Comparison of ENCODE assay signal across 8 cellular contexts in the genomic region with DNA sequence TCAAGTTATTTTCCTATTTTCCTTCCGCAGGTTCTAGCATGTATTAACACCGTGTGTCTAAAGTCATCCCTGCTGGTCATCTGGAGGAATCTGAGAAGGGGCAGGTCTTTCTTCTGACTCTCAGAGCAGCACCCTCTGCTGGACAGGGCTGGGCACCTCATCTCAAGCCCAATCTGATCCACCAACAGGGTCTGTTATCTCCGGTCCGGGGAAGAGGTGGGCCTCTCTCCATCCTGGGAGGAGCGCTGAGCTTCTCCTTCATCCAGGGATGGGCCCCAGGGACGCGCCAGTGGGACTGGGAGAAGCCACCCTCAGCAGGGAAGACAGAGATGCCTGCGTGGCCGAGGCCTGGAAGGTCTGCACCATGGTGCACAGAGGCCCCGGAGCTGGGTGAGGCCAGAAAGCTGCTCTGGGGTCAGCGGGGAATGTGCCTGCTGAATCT. TPM values are rescaled to one million over a fixed set of nuclear protein-coding genes. Genes with fewer than 3 reads are reported as not detected.
DNase-seq lines count a peak whose midpoint lies in the region; ATAC-seq, FAIRE-seq and TF ChIP-seq lines count a peak whose summit lies in the region.

No MANE protein-coding gene starts in this region.

- no peak for TF ChIP-seq POLR2A in HepG2 (IDR thresholded peaks at IDR 0.05; ENCODE audit: insufficient read depth in 1 of 2, low read depth in 2 of 2, low read length in 2 of 2)

- TF ChIP-seq CTCF in activated B cell treated with CpG ODN at 0.5 μM for 24 hours (IDR thresholded peaks at IDR 0.05), result no peak
- peak; percentile 80 for TF ChIP-seq CTCF in HepG2 (CRISPR knock-in tag; IDR thresholded peaks at IDR 0.05)

- FAIRE-seq in HepG2 (lab: Jason Lieb, UNC), result peak; percentile 39

- H3K9ac ChIP-seq in HepG2 (ENCODE audit: insufficient read depth, low read depth, low read length), result no peak overlapping the region

- H3K4me2 ChIP-seq in HepG2 (ENCODE audit: low read depth, low read length), result 0 out of 2 replicates have a peak overlapping the region, but pooled peaks have one; percentile 43

- no peaks in the 10 kb centered on the region for H3K9me3 Mint-ChIP-seq in activated B cell treated with CpG ODN at 0.5 μM for 24 hours

- BruUV-seq in HepG2 (replicated peaks; lab: Mats Ljungman, UMichigan), result no TSS peak

- in situ Hi-C loops in KBM-7 (cut with MboI; ENCODE audit: low pct_unique_long_range_greater_than_20kb, low sequenced_read_pairs), result no loop called here
- in situ Hi-C loops in HepG2 (cut with HindIII; ENCODE audit: extremely low pct_ligation_motif_present, low pct_unique_long_range_greater_than_20kb), result loop anchor here (5.0 kb wide), 1 partner anchor 85 kb away; no protein-coding TSS in a partner anchor

- no peaks in the 10 kb centered on the region for H3K9me3 ChIP-seq in HepG2 (ENCODE audit: low read length)

- no peak overlapping the region for H3K27ac Mint-ChIP-seq in activated B cell treated with CpG ODN at 0.5 μM for 24 hours

- H3K27me3 Mint-ChIP-seq in activated B cell treated with CpG ODN at 0.5 μM for 24 hours, result peaks cover 7% of the 10 kb centered on the region

- intact Hi-C loops in activated B cell treated with CpG ODN at 0.5 μM for 24 hours (cut with micrococcal nuclease), result loop anchor here (1.0 kb wide), 2 partner anchors 87 to 317 kb away; no protein-coding TSS in a partner anchor
- intact Hi-C loops in HepG2 (cut with micrococcal nuclease; ENCODE audit: unreplicated experiment), result loop anchor here (2.0 kb wide), 1 partner anchor 87 kb away; no protein-coding TSS in a partner anchor

- H2AFZ ChIP-seq in HepG2 (ENCODE audit: low read length), result no peak overlapping the region

- H4K20me1 ChIP-seq in HepG2 (ENCODE audit: insufficient read depth, low read length), result no peaks in the 10 kb centered on the region

- H3K4me1 Mint-ChIP-seq in activated B cell treated with CpG ODN at 0.5 μM for 24 hours, result peaks cover 2% of the 10 kb centered on the region

- peaks cover 2% of the 10 kb centered on the region for H3K79me2 ChIP-seq in HepG2 (ENCODE audit: insufficient read depth, low read length)

- no peak overlapping the region for H3K4me3 Mint-ChIP-seq in activated B cell treated with CpG ODN at 0.5 μM for 24 hours

- no peaks in the 10 kb centered on the region for H3K36me3 ChIP-seq in HepG2 (replicated peaks in 1 of 2; ENCODE audit: control insufficient read depth in 1 of 2, insufficient read depth in 2 of 2, low read length in 2 of 2)

- H3K4me1 ChIP-seq in HepG2 (ENCODE audit: insufficient read depth, low read length), result peaks cover 44% of the 10 kb centered on the region

- H3K27me3 ChIP-seq in HepG2 (ENCODE audit: control insufficient read depth in 1 of 2, insufficient read depth in 2 of 2, low read length in 2 of 2), result no peaks in the 10 kb centered on the region

- no peak for TF ChIP-seq EP300 in HepG2 (IDR thresholded peaks at IDR 0.05; ENCODE audit: low read depth in 2 of 2, low read length in 2 of 2)
- no peak for TF ChIP-seq EP300 in HepG2 (CRISPR knock-in tag; IDR thresholded peaks at IDR 0.05; ENCODE audit: borderline replicate concordance)

- H3K4me3 ChIP-seq in HepG2 (replicated peaks in 1 of 3; ENCODE audit: insufficient read depth in 1 of 3, low read depth in 2 of 3, low read length in 3 of 3), result no peak overlapping the region

- TF ChIP-seq RAD21 in HepG2 (CRISPR knock-in tag; IDR thresholded peaks at IDR 0.05), result peak; percentile 65

- DNase-seq in COLO668 (lab: John Stamatoyannopoulos, UW; ENCODE audit: unreplicated experiment) (peak; percentile 33), KBM-7 (peak; percentile 50), activated B cell treated with CpG ODN at 0.5 μM for 24 hours (peak; percentile 28), dedifferentiated amniotic fluid mesenchymal stem cell (ENCODE audit: extremely low spot score) (peak; percentile 42), HepG2 (ENCODE audit: low spot score) (peak; percentile 71), T1000 (lab: John Stamatoyannopoulos, UW) (no peak)
- peak; percentile 60 for DNase-seq in stimulated activated CD8-positive, alpha-beta memory T cell treated with anti-CD3 and anti-CD28 coated beads, Interleukin-4, amount 100 ng/mL, for 48 hours

- H3K36me3 Mint-ChIP-seq in activated B cell treated with CpG ODN at 0.5 μM for 24 hours (ENCODE audit: low read depth), result no peaks in the 10 kb centered on the region

- peak; percentile 84 for ATAC-seq in activated B cell treated with CpG ODN at 0.5 μM for 24 hours (ENCODE audit: low read depth)
- peak; percentile 84 for ATAC-seq in HepG2
- no peak for ATAC-seq in GM18867 (IDR thresholded peaks at IDR 0.05; ENCODE audit: unreplicated experiment)

- no peak overlapping the region for H3K27ac ChIP-seq in HepG2 (ENCODE audit: extremely low read length, insufficient read depth, low read length)

- 26% methylated on average over 5 of the region's 11 CpGs for WGBS in HepG2 (ENCODE audit: low lambda C conversion rate)

- POLR2A ChIA-PET in activated B cell treated with CpG ODN at 0.5 μM for 24 hours (lab: Charles Lee) (no interaction called here), HepG2 (lab: Yijun Ruan, JAX) (no interaction called here)

- CTCF ChIA-PET in activated B cell treated with CpG ODN at 0.5 μM for 24 hours (lab: Charles Lee) (no interaction called here), HepG2 (lab: Yijun Ruan, JAX; ENCODE audit: low intra/inter-chr PET ratio, low total read pairs) (interaction anchor here (1.5 kb wide), 1 partner anchor 88 kb away, joined by 11 read pairs; no protein-coding TSS in a partner anchor)

TF ChIP-seq in HepG2, 621 proteins besides CTCF, POLR2A, EP300 and RAD21 (continues in another document):
- TF ChIP-seq, protein P1, sequence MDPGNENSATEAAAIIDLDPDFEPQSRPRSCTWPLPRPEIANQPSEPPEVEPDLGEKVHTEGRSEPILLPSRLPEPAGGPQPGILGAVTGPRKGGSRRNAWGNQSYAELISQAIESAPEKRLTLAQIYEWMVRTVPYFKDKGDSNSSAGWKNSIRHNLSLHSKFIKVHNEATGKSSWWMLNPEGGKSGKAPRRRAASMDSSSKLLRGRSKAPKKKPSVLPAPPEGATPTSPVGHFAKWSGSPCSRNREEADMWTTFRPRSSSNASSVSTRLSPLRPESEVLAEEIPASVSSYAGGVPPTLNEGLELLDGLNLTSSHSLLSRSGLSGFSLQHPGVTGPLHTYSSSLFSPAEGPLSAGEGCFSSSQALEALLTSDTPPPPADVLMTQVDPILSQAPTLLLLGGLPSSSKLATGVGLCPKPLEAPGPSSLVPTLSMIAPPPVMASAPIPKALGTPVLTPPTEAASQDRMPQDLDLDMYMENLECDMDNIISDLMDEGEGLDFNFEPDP (CRISPR knock-in tag; conservative IDR thresholded peaks at IDR 0.05), result no peak
- TF ChIP-seq NR3C1 (CRISPR knock-in tag; IDR thresholded peaks at IDR 0.05) (no peak), FOXM1 (CRISPR knock-in tag; IDR thresholded peaks at IDR 0.05) (no peak)

RNA-seq across cellular contexts. Expression of a gene that starts 26.0 kb away (rescaled TPM):
- 25.5 and 31.7 TPM in 2 replicates for total RNA-seq in activated B cell treated with CpG ODN at 0.5 μM for 24 hours
- 13.3 and 15.2 TPM in 2 replicates for total RNA-seq in HepG2 (2016; rRNA removed; fragmentation: Illumina TruSeq; extraction: Trizol)
- total RNA-seq in HepG2 (2016; cell fraction: cytosol; rRNA removed; fragmentation: Illumina TruSeq; extraction: Trizol; ENCODE audit: low read depth), result 5.0 and 5.3 TPM in 2 replicates
- 11.2 and 12.7 TPM in 2 replicates for total RNA-seq in HepG2 (2016; cell fraction: insoluble cytoplasmic fraction; rRNA removed; fragmentation: Illumina TruSeq; extraction: Trizol)
- total RNA-seq in HepG2 (2016; cell fraction: membrane; rRNA removed; fragmentation: Illumina TruSeq; extraction: Trizol), result 8.0 and 8.5 TPM in 2 replicates
- 16.0 and 20.7 TPM in 2 replicates for total RNA-seq in HepG2 (2016; cell fraction: nucleus; rRNA removed; fragmentation: Illumina TruSeq; extraction: Trizol)
- 8.2 and 9.5 TPM in 2 replicates for polyA plus RNA-seq in HepG2 (2011; rRNA removed)
- polyA plus RNA-seq in HepG2 (2011; cell fraction: cytosol; rRNA removed), result 3.3 and 4.9 TPM in 2 replicates
- 20.2 and 21.6 TPM in 2 replicates for polyA plus RNA-seq in HepG2 (2011; cell fraction: nucleus; rRNA removed)
- 22.2 and 38.0 TPM in 2 replicates for polyA plus RNA-seq in HepG2 (2012)
- 1.2 and 1.3 TPM in 2 replicates for polyA plus RNA-seq in HepG2 (2016; cell fraction: cytosol; fragmentation: Illumina TruSeq; extraction: Trizol; ENCODE audit: low read depth)
- polyA plus RNA-seq in HepG2 (2016; cell fraction: insoluble cytoplasmic fraction; fragmentation: Illumina TruSeq; extraction: Trizol; ENCODE audit: low read depth), result 10.1 and 10.3 TPM in 2 replicates
- polyA plus RNA-seq in HepG2 (2016; cell fraction: membrane; fragmentation: Illumina TruSeq; extraction: Trizol; ENCODE audit: low read depth), result 2.9 and 3.4 TPM in 2 replicates
- polyA plus RNA-seq in HepG2 (2016; cell fraction: nucleus; fragmentation: Illumina TruSeq; extraction: Trizol; ENCODE audit: insufficient read depth, low read depth), result 51.3 and 54.8 TPM in 2 replicates
- 5.6 and 18.7 TPM in 2 replicates for polyA minus RNA-seq in HepG2 (2011; rRNA and poly(A)+ RNA removed; ENCODE audit: low replicate concordance)
- polyA minus RNA-seq in HepG2 (2011; cell fraction: cytosol; rRNA and poly(A)+ RNA removed), result 7.9 and 9.9 TPM in 2 replicates
- polyA minus RNA-seq in HepG2 (2011; cell fraction: nucleus; rRNA and poly(A)+ RNA removed), result 20.4 and 22.9 TPM in 2 replicates

RNA-seq across cellular contexts. Expression of a gene that starts 44.4 kb away (rescaled TPM):
- 8.2 and 10.7 TPM in 2 replicates for total RNA-seq in activated B cell treated with CpG ODN at 0.5 μM for 24 hours
- 8.9 and 14.9 TPM in 2 replicates for total RNA-seq in HepG2 (2016; rRNA removed; fragmentation: Illumina TruSeq; extraction: Trizol)
- total RNA-seq in HepG2 (2016; cell fraction: cytosol; rRNA removed; fragmentation: Illumina TruSeq; extraction: Trizol; ENCODE audit: low read depth), result 1.1 and 1.4 TPM in 2 replicates
- total RNA-seq in HepG2 (2016; cell fraction: insoluble cytoplasmic fraction; rRNA removed; fragmentation: Illumina TruSeq; extraction: Trizol), result 8.8 and 14.9 TPM in 2 replicates
- total RNA-seq in HepG2 (2016; cell fraction: membrane; rRNA removed; fragmentation: Illumina TruSeq; extraction: Trizol), result 3.2 and 4.2 TPM in 2 replicates
- total RNA-seq in HepG2 (2016; cell fraction: nucleus; rRNA removed; fragmentation: Illumina TruSeq; extraction: Trizol), result 5.5 and 7.5 TPM in 2 replicates
- polyA plus RNA-seq in HepG2 (2011; rRNA removed), result 2.1 TPM in 2 replicates
- 1.1 and 1.5 TPM in 2 replicates for polyA plus RNA-seq in HepG2 (2011; cell fraction: cytosol; rRNA removed)
- polyA plus RNA-seq in HepG2 (2011; cell fraction: nucleus; rRNA removed), result 1.0 and 1.4 TPM in 2 replicates
- polyA plus RNA-seq in HepG2 (2012), result 3.8 and 4.9 TPM in 2 replicates
- 0.29 and 0.35 TPM in 2 replicates for polyA plus RNA-seq in HepG2 (2016; cell fraction: cytosol; fragmentation: Illumina TruSeq; extraction: Trizol; ENCODE audit: low read depth)
- polyA plus RNA-seq in HepG2 (2016; cell fraction: insoluble cytoplasmic fraction; fragmentation: Illumina TruSeq; extraction: Trizol; ENCODE audit: low read depth), result 5.3 and 5.6 TPM in 2 replicates
- polyA plus RNA-seq in HepG2 (2016; cell fraction: membrane; fragmentation: Illumina TruSeq; extraction: Trizol; ENCODE audit: low read depth), result 1.1 and 1.2 TPM in 2 replicates
- polyA plus RNA-seq in HepG2 (2016; cell fraction: nucleus; fragmentation: Illumina TruSeq; extraction: Trizol; ENCODE audit: insufficient read depth, low read depth), result 4.8 and 5.5 TPM in 2 replicates
- polyA minus RNA-seq in HepG2 (2011; rRNA and poly(A)+ RNA removed; ENCODE audit: low replicate concordance), result 0.65 and 1.8 TPM in 2 replicates
- 4.2 and 5.5 TPM in 2 replicates for polyA minus RNA-seq in HepG2 (2011; cell fraction: cytosol; rRNA and poly(A)+ RNA removed)
- 8.0 and 8.1 TPM in 2 replicates for polyA minus RNA-seq in HepG2 (2011; cell fraction: nucleus; rRNA and poly(A)+ RNA removed)
